21 cellular contexts compared by ENCODE assay signal in genomic region chr2:5322414-5322813, GRCh38.
"Had no signal": no experiment of that assay in that cellular context is flagged by ENCODE, and none has a peak within 500 bp of the region (broad histone marks: within the 10 kb centered on the region; RNA-seq: fewer than 3 reads in every experiment).

No MANE protein-coding gene starts in this region.

- H3K27me3 Mint-ChIP-seq: effector memory CD8-positive, alpha-beta T cell; stimulated activated naive CD8-positive, alpha-beta T cell treated with anti-CD3 and anti-CD28 coated beads, Interleukin-15, amount 100 ng/mL, for 72 hours had no signal

- DNase-seq: cortex of kidney; effector memory CD8-positive, alpha-beta T cell; foreskin fibroblast; gastrocnemius medialis; left ventricle myocardium superior; lower lobe of right lung; natural killer cell; right lobe of liver; stimulated activated CD4-positive, alpha-beta T cell treated with anti-CD3 and anti-CD28 coated beads, Interleukin-12 subunit alpha, Interleukin-12 subunit beta, amount 100 ng/mL, for 4 hours; stimulated activated CD4-positive, alpha-beta T cell treated with anti-CD3 and anti-CD28 coated beads, Interleukin-1b, Interleukin-23, amount 100 ng/mL, for 48 hours; stimulated activated CD4-positive, alpha-beta T cell treated with anti-CD3 and anti-CD28 coated beads, Interleukin-4, amount 100 ng/mL, for 1 hour; stimulated activated CD8-positive, alpha-beta memory T cell treated with anti-CD3 and anti-CD28 coated beads, Interleukin-4, amount 100 ng/mL, for 48 hours; stimulated activated naive CD4-positive, alpha-beta T cell; stimulated activated naive CD8-positive, alpha-beta T cell treated with anti-CD3 and anti-CD28 coated beads, Interleukin-15, amount 100 ng/mL, for 72 hours; transverse colon; upper lobe of right lung; uterus had no signal

- H3K4me1 ChIP-seq: gastrocnemius medialis, lower lobe of right lung, parathyroid adenoma, right lobe of liver, suprapubic skin, transverse colon, upper lobe of right lung, uterus had no signal

- H3K9me3 ChIP-seq: gastrocnemius medialis, lower lobe of right lung, right lobe of liver, suprapubic skin, transverse colon, upper lobe of right lung, uterus had no signal

- H3K27me3 ChIP-seq: gastrocnemius medialis, right lobe of liver, suprapubic skin, transverse colon, upper lobe of right lung, uterus had no signal

- H3K79me2 ChIP-seq: parathyroid adenoma had no signal

- ATAC-seq: effector memory CD8-positive, alpha-beta T cell; gastrocnemius medialis; left ventricle myocardium superior; lower lobe of right lung; natural killer cell; right lobe of liver; stimulated activated naive CD8-positive, alpha-beta T cell treated with anti-CD3 and anti-CD28 coated beads, Interleukin-15, amount 100 ng/mL, for 72 hours; upper lobe of right lung had no signal

- H2AFZ ChIP-seq: parathyroid adenoma had no signal

- H3K27ac Mint-ChIP-seq: effector memory CD8-positive, alpha-beta T cell; natural killer cell; progenitor cell of endocrine pancreas; stimulated activated naive CD8-positive, alpha-beta T cell treated with anti-CD3 and anti-CD28 coated beads, Interleukin-15, amount 100 ng/mL, for 72 hours had no signal

- H3K4me1 Mint-ChIP-seq: natural killer cell; stimulated activated naive CD8-positive, alpha-beta T cell treated with anti-CD3 and anti-CD28 coated beads, Interleukin-15, amount 100 ng/mL, for 72 hours had no signal

- H3K36me3 ChIP-seq: gastrocnemius medialis, lower lobe of right lung, right lobe of liver, suprapubic skin, transverse colon, upper lobe of right lung, uterus had no signal

- H3K27ac ChIP-seq: gastrocnemius medialis, lower lobe of right lung, parathyroid adenoma, right lobe of liver, suprapubic skin, transverse colon, upper lobe of right lung, uterus had no signal

- H3K4me3 ChIP-seq: gastrocnemius medialis, lower lobe of right lung, right lobe of liver, smooth muscle cell, suprapubic skin, transverse colon, upper lobe of right lung, uterus had no signal

- H3K9ac ChIP-seq: parathyroid adenoma had no signal

- H3K4me2 ChIP-seq: smooth muscle cell had no signal

- H3K4me3 Mint-ChIP-seq: effector memory CD8-positive, alpha-beta T cell; natural killer cell; stimulated activated naive CD8-positive, alpha-beta T cell treated with anti-CD3 and anti-CD28 coated beads, Interleukin-15, amount 100 ng/mL, for 72 hours had no signal

- H3K36me3 Mint-ChIP-seq: natural killer cell had no signal
